In genomic region chr5:160159991-160160826, GRCh38 we compare ENCODE assay signal across 9 cellular contexts. TPM values are rescaled to one million over a fixed set of nuclear protein-coding genes. Genes with fewer than 3 reads are reported as not detected.
A peak's percentile ranks its signal among the peaks of the same experiment; 100 is the strongest.
DNase-seq lines count a peak whose midpoint lies in the region; ATAC-seq, FAIRE-seq and TF ChIP-seq lines count a peak whose summit lies in the region.
"Had no signal": no experiment of that assay in that cellular context is flagged by ENCODE, and none has a peak within 500 bp of the region (broad histone marks: within the 10 kb centered on the region; RNA-seq: fewer than 3 reads in every experiment).

No MANE protein-coding gene starts in this region.

- H2BK20ac ChIP-seq in H1 (ENCODE audit: low read length): peak overlapping the region; percentile 99

- DNase-seq in SK-N-SH: no peak
- DNase-seq in NCI-H1417 treated with DMSO at 0.1 percent for 48 hours (lab: John Stamatoyannopoulos, UW): peak; percentile 33
- peak; percentile 70 to 75 for DNase-seq in H1 (ENCODE audit: low read depth in 1 of 2, low spot score in 2 of 2)
- DNase-seq in type B pancreatic cell (ENCODE audit: extremely low spot score, unreplicated experiment): no peak
- DNase-seq in HCEC 1CT: no peak
- no peak for DNase-seq in EL
- no peak for DNase-seq in activated CD4-positive, alpha-beta T cell treated with anti-CD3 and anti-CD28 coated beads, Interleukin-2, amount 10 ng/mL, durations not matched to agents 7 days and 5 days

- H3K27ac ChIP-seq in SK-N-SH (ENCODE audit: low read depth in 2 of 2, low read length in 1 of 2): no peak overlapping the region
- H3K27ac ChIP-seq in H1 (ENCODE audit: low read depth, low read length): peak overlapping the region; percentile 91

- H3K27me3 Mint-ChIP-seq in type B pancreatic cell: peaks cover 8% of the 10 kb centered on the region
- peaks cover 2% of the 10 kb centered on the region for H3K27me3 Mint-ChIP-seq in activated CD4-positive, alpha-beta T cell treated with anti-CD3 and anti-CD28 coated beads, Interleukin-2, amount 10 ng/mL, durations not matched to agents 7 days and 5 days

- no peak overlapping the region for H3K14ac ChIP-seq in H1 (ENCODE audit: insufficient read length)

- no peak for TF ChIP-seq EP300 in SK-N-SH (IDR thresholded peaks at IDR 0.05; ENCODE audit: borderline replicate concordance in 1 of 2, low read depth in 1 of 2, low read length in 1 of 2)
- TF ChIP-seq EP300 in H1 (IDR thresholded peaks at IDR 0.05; ENCODE audit: borderline replicate concordance in 1 of 2, low read depth in 2 of 2, low read length in 2 of 2): peak in 1 of 2 experiments; percentile 51; a peak in 1 of 3 replicates

- TF ChIP-seq RAD21 in SK-N-SH (IDR thresholded peaks at IDR 0.05; ENCODE audit: low read length) (no peak), H1 (IDR thresholded peaks at IDR 0.05 in 1 of 2, conservative IDR thresholded peaks at IDR 0.05 in 1 of 2; ENCODE audit: low read depth in 2 of 2, low read length in 2 of 2) (peak; percentile 1 to 4; a peak in 1 of 4 replicates)

- peak overlapping the region; percentile 87; the same call in 1 of the 2 replicates for H4K8ac ChIP-seq in H1 (ENCODE audit: extremely low read depth, insufficient read depth, low read length)

- H3K36me3 Mint-ChIP-seq in type B pancreatic cell: no peaks in the 10 kb centered on the region
- H3K36me3 Mint-ChIP-seq in activated CD4-positive, alpha-beta T cell treated with anti-CD3 and anti-CD28 coated beads, Interleukin-2, amount 10 ng/mL, durations not matched to agents 7 days and 5 days (ENCODE audit: low read depth): no peaks in the 10 kb centered on the region

- H3K4me1 ChIP-seq in SK-N-SH (ENCODE audit: control insufficient read depth in 1 of 2, insufficient read depth in 2 of 2, low read depth in 1 of 2, low read length in 1 of 2): peaks cover 7 to 11% of the 10 kb centered on the region in 2 experiments; a peak in 3 of 4 replicates
- peaks cover 13 to 20% (median 16%) of the 10 kb centered on the region in 4 experiments for H3K4me1 ChIP-seq in H1 (replicated peaks in 1 of 4; ENCODE audit: control insufficient read depth in 3 of 4, insufficient read depth in 4 of 4, low read length in 3 of 4)

- no peak for ATAC-seq in SK-N-SH treated with all-trans-retinoic acid at 6 μM for 48 hours

- H3K9me3 Mint-ChIP-seq in type B pancreatic cell: peaks cover under 1% of the 10 kb centered on the region
- H3K9me3 Mint-ChIP-seq in activated CD4-positive, alpha-beta T cell treated with anti-CD3 and anti-CD28 coated beads, Interleukin-2, amount 10 ng/mL, durations not matched to agents 7 days and 5 days: no peaks in the 10 kb centered on the region

- H3K4ac ChIP-seq in H1 (replicated peaks; ENCODE audit: insufficient read length, low read depth, low read length): peak overlapping the region; percentile 61

- no peaks in the 10 kb centered on the region; the same call in 1 of the 2 replicates for H3K79me1 ChIP-seq in H1 (ENCODE audit: low read depth, low read length)

- peak overlapping the region; percentile 51; the same call in 1 of the 2 replicates for H2AFZ ChIP-seq in SK-N-SH (ENCODE audit: low read depth)
- no peak overlapping the region for H2AFZ ChIP-seq in H1 (ENCODE audit: low read length)

- peak overlapping the region; percentile 97 for H4K91ac ChIP-seq in H1 (replicated peaks; ENCODE audit: insufficient read length, low read length)

- H2BK120ac ChIP-seq in H1 (replicated peaks; ENCODE audit: low read depth, low read length): peak overlapping the region; percentile 98

- H3K9ac ChIP-seq in SK-N-SH (no peak overlapping the region), H1 (replicated peaks in 1 of 4; ENCODE audit: extremely low read depth in 1 of 4, low read depth in 3 of 4, low read length in 3 of 4) (peak overlapping the region in 3 of 4 experiments; percentile 61 to 65 (median 64); a peak in 6 of 7 replicates)

- no peak overlapping the region for H3K4me2 ChIP-seq in SK-N-SH
- peak overlapping the region; percentile 44 to 75 for H3K4me2 ChIP-seq in H1 (ENCODE audit: insufficient read depth in 1 of 2, low read depth in 2 of 2, low read length in 2 of 2)

- no peak overlapping the region for H3K23ac ChIP-seq in H1 (ENCODE audit: insufficient read length)

- H3F3A ChIP-seq in SK-N-SH (replicated peaks; ENCODE audit: insufficient read depth): peaks cover 7% of the 10 kb centered on the region

- peak overlapping the region; percentile 98 for H3K18ac ChIP-seq in H1 (ENCODE audit: extremely low read depth, low read length)

- no peaks in the 10 kb centered on the region for H3K36me3 ChIP-seq in SK-N-SH (replicated peaks in 1 of 2; ENCODE audit: control insufficient read depth in 1 of 2, insufficient read depth in 2 of 2, low read length in 1 of 2)
- H3K36me3 ChIP-seq in H1 (ENCODE audit: control insufficient read depth in 2 of 4, insufficient read depth in 4 of 4, low read length in 3 of 4): no peaks in the 10 kb centered on the region

- H3K9me3 ChIP-seq in SK-N-SH (no peaks in the 10 kb centered on the region), H1 (ENCODE audit: insufficient read depth in 2 of 2, low read depth in 1 of 2, low read length in 1 of 2) (no peaks in the 10 kb centered on the region)

- POLR2A ChIA-PET in SK-N-SH (lab: Yijun Ruan, JAX) (no interaction called here), H1 (lab: Charles Lee; ENCODE audit: partially characterized antibody) (interaction anchor here (0.7 to 3.6 kb wide), 17 partner anchors 13 to 253 kb away, joined by 3 to 26 read pairs (median 4); no protein-coding TSS in a partner anchor)
- POLR2A ChIA-PET in activated CD4-positive, alpha-beta T cell treated with anti-CD3 and anti-CD28 coated beads, Interleukin-2, amount 10 ng/mL, durations not matched to agents 7 days and 5 days (lab: Charles Lee): interaction anchor here (0.6 kb wide), 1 partner anchor 17 kb away, joined by 3 read pairs; no protein-coding TSS in a partner anchor

- H2BK5ac ChIP-seq in H1 (ENCODE audit: low read depth, low read length): peak overlapping the region; percentile 86

- H3K27ac Mint-ChIP-seq in type B pancreatic cell: peak overlapping the region; percentile 24
- no peak overlapping the region for H3K27ac Mint-ChIP-seq in activated CD4-positive, alpha-beta T cell treated with anti-CD3 and anti-CD28 coated beads, Interleukin-2, amount 10 ng/mL, durations not matched to agents 7 days and 5 days

- peak overlapping the region; percentile 91 for H4K5ac ChIP-seq in H1 (ENCODE audit: insufficient read length, low read depth, low read length)

- peak overlapping the region; percentile 60 for H3K56ac ChIP-seq in H1 (replicated peaks; ENCODE audit: insufficient read length, low read depth, low read length)

- peak; percentile 90 for FAIRE-seq in H1 (lab: Jason Lieb, UNC)
- FAIRE-seq: A204.1 had no signal

- peak overlapping the region; percentile 75 for H2AK5ac ChIP-seq in H1 (ENCODE audit: low read depth, low read length)

- H3K4me1 Mint-ChIP-seq in type B pancreatic cell (ENCODE audit: unreplicated experiment): peaks cover 21% of the 10 kb centered on the region
- H3K4me1 Mint-ChIP-seq in activated CD4-positive, alpha-beta T cell treated with anti-CD3 and anti-CD28 coated beads, Interleukin-2, amount 10 ng/mL, durations not matched to agents 7 days and 5 days: no peaks in the 10 kb centered on the region

- H3K27me3 ChIP-seq in SK-N-SH (ENCODE audit: insufficient read depth) (no peaks in the 10 kb centered on the region), H1 (replicated peaks in 1 of 4; ENCODE audit: control insufficient read depth in 3 of 4, extremely low read depth in 1 of 4, insufficient read depth in 3 of 4, low read length in 3 of 4) (no peaks in the 10 kb centered on the region)

- no peaks in the 10 kb centered on the region for H3K23me2 ChIP-seq in H1 (ENCODE audit: low read depth, low read length)

- peak overlapping the region; percentile 76; the same call in 1 of the 2 replicates for H2BK15ac ChIP-seq in H1 (ENCODE audit: low read length)

- peak; percentile 62 to 77 for TF ChIP-seq POLR2A in H1 (IDR thresholded peaks at IDR 0.05; ENCODE audit: control extremely low read depth in 1 of 2, low read depth in 2 of 2, low read length in 2 of 2)

- H4K20me1 ChIP-seq in SK-N-SH (ENCODE audit: insufficient read depth) (no peaks in the 10 kb centered on the region), H1 (replicated peaks in 1 of 2; ENCODE audit: control insufficient read depth in 1 of 2, insufficient read depth in 2 of 2, low read length in 2 of 2) (no peaks in the 10 kb centered on the region)

- H2BK12ac ChIP-seq in H1 (ENCODE audit: low read depth, low read length): peak overlapping the region; percentile 98

- H3K4me3 Mint-ChIP-seq in type B pancreatic cell: no peak overlapping the region
- no peak overlapping the region for H3K4me3 Mint-ChIP-seq in activated CD4-positive, alpha-beta T cell treated with anti-CD3 and anti-CD28 coated beads, Interleukin-2, amount 10 ng/mL, durations not matched to agents 7 days and 5 days

- no peaks in the 10 kb centered on the region for H3K9me2 ChIP-seq in SK-N-SH

- WGBS in SK-N-SH (ENCODE audit: low lambda C conversion rate): 97% methylated on average over 19 of the region's 19 CpGs
- WGBS in H1 (ENCODE audit: extremely low coverage in 1 of 2, insufficient coverage in 1 of 2, insufficient read length in 1 of 2, insufficient replicate concordance in 2 of 2, low coverage in 1 of 2, low lambda C conversion rate in 2 of 2, missing lambda C conversion rate in 1 of 2), 2 experiments: 21% methylated on average over 19 of the region's 19 CpGs; no CpG with 5 or more reads in 1 of the 2 experiments

- no peak overlapping the region for H3K4me3 ChIP-seq in SK-N-SH (ENCODE audit: low read depth in 2 of 2, low read length in 1 of 2)
- H3K4me3 ChIP-seq in H1 (ENCODE audit: extremely low read depth in 1 of 4, insufficient read depth in 2 of 4, low read depth in 3 of 4, low read length in 4 of 4): peak overlapping the region in 3 of 4 experiments; percentile 7 to 36 (median 19); a peak in 4 of 8 replicates

- TF ChIP-seq CTCF in SK-N-SH (IDR thresholded peaks at IDR 0.05) (no peak), H1 (IDR thresholded peaks at IDR 0.05; ENCODE audit: control extremely low read depth in 1 of 3, insufficient read depth in 1 of 3, low read depth in 1 of 3, low read length in 3 of 3) (no peak), type B pancreatic cell (conservative IDR thresholded peaks at IDR 0.05) (no peak)

- H3K79me2 ChIP-seq in SK-N-SH (ENCODE audit: insufficient read depth): no peaks in the 10 kb centered on the region
- H3K79me2 ChIP-seq in H1 (ENCODE audit: control insufficient read depth in 1 of 2, insufficient read depth in 2 of 2, low read length in 2 of 2): no peaks in the 10 kb centered on the region

- CTCF ChIA-PET in SK-N-SH (lab: Yijun Ruan, JAX): interaction anchor here (1.3 to 2.4 kb wide), 2 partner anchors 38 to 138 kb away, joined by 3 to 6 read pairs; no protein-coding TSS in a partner anchor
- CTCF ChIA-PET in H1 (lab: Charles Lee; ENCODE audit: partially characterized antibody): interaction anchor here (0.6 to 1.7 kb wide), 12 partner anchors 14 to 185 kb away, joined by 3 to 9 read pairs (median 3); partner anchors contain the start of gene PWWP2A
- CTCF ChIA-PET in activated CD4-positive, alpha-beta T cell treated with anti-CD3 and anti-CD28 coated beads, Interleukin-2, amount 10 ng/mL, durations not matched to agents 7 days and 5 days (lab: Charles Lee): no interaction called here

RNA-seq across cellular contexts. Expression of gene PWWP2A, which starts 41.0 kb away (rescaled TPM):
- polyA plus RNA-seq in SK-N-SH (2012; rRNA removed) (5.7 and 6.4 TPM in 2 replicates), H1 (2011; rRNA removed) (16.9 and 18.5 TPM in 2 replicates)
- 6.6 and 7.5 TPM in 2 replicates for polyA plus RNA-seq in SK-N-SH (2012; cell fraction: cytosol; rRNA removed)
- 4.8 and 8.6 TPM in 2 replicates for polyA plus RNA-seq in SK-N-SH (2012; cell fraction: nucleus; rRNA removed)
- 60.0 and 63.0 TPM in 2 replicates for total RNA-seq in H1 (2021; fragmentation: NEBNext Ultra II Directional; extraction: Animal tissue kit (Norgen Biotek cat#: 25700))
- 22.2 TPM for polyA plus RNA-seq in H1 (2011; cell fraction: cytosol; rRNA removed)
- 25.5 TPM for polyA plus RNA-seq in H1 (2011; cell fraction: nucleus; rRNA removed)
- 29.4 to 43.1 TPM (median 36.3 TPM) in 4 replicates for polyA plus RNA-seq in H1 (2012, experiment 1 of 2)
- 6.0 TPM for polyA plus RNA-seq in H1 (2012, experiment 2 of 2)
- 42.3 TPM for polyA plus RNA-seq in H1 (2013, experiment 1 of 2)
- polyA plus RNA-seq in H1 (2013, experiment 2 of 2): 40.8 TPM
- polyA minus RNA-seq in H1 (2011; rRNA and poly(A)+ RNA removed): 38.0 and 38.8 TPM in 2 replicates
- 25.3 TPM for polyA minus RNA-seq in H1 (2011; cell fraction: cytosol; rRNA and poly(A)+ RNA removed)
- 40.5 TPM for polyA minus RNA-seq in H1 (2011; cell fraction: nucleus; rRNA and poly(A)+ RNA removed)
- total RNA-seq in type B pancreatic cell (ENCODE audit: low replicate concordance): 28.8 and 29.2 TPM in 2 replicates
- 10 to 100 TPM; 26.9 to 27.0 TPM for total RNA-seq in activated CD4-positive, alpha-beta T cell treated with anti-CD3 and anti-CD28 coated beads, Interleukin-2, amount 10 ng/mL, durations not matched to agents 7 days and 5 days

Comparison
In these comparisons a context has a peak if more than half of its experiments do, and no peak if none do; other contexts are left out.
1. DNase-seq: peak in NCI-H1417 treated with DMSO at 0.1 percent for 48 hours (single experiment) and H1 (2 of 2); none in SK-N-SH (single experiment), type B pancreatic cell (single experiment), HCEC 1CT (single experiment), EL (single experiment) and activated CD4-positive, alpha-beta T cell treated with anti-CD3 and anti-CD28 coated beads, Interleukin-2, amount 10 ng/mL, durations not matched to agents 7 days and 5 days (single experiment).
2. H3K4me3 ChIP-seq: peak in H1 (3 of 4); none in SK-N-SH (0 of 2).
3. Of the 17 proteins assayed by ChIP-seq in both H1 and SK-N-SH: peak only in H1: CHD2, JUND, MAX, POLR2AphosphoS5, RAD21, TAF1 and 3 more; only in SK-N-SH: none; in both: none; in neither: 6; mixed calls (peak in some experiments, not most) for 2.